Comparison of ENCODE assay signal across 25 cellular contexts in the genomic region with DNA sequence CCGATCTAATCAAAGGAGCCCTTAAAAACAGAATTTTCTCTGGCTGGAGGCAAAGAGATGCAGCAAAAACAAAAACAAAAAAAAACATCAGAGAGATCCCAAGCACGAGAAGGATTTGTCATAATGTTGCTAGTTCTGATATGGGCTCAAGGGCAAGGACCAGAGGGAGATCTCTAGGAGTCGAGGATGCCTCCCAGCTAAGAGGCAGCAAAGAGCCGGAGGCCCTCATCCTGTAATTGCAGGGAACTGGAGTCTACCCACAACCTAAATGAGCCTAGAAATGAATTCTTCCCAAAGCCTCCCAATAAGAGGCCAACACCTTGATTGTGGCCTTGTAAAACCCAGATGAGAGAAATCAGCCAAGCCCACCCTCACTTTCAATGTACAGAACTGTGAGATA.
"Had no signal": no experiment of that assay in that cellular context is flagged by ENCODE, and none has a peak within 500 bp of the region (broad histone marks: within the 10 kb centered on the region; RNA-seq: fewer than 3 reads in every experiment).

No MANE protein-coding gene starts in this region.

- H3K36me3 ChIP-seq: colonic mucosa, esophagus muscularis mucosa, esophagus squamous epithelium, gastrocnemius medialis, gastroesophageal sphincter, heart left ventricle, heart right ventricle had no signal

- H3K27me3 ChIP-seq: colonic mucosa, esophagus muscularis mucosa, esophagus squamous epithelium, foreskin keratinocyte, gastrocnemius medialis, gastroesophageal sphincter, heart left ventricle, heart right ventricle had no signal

- H3K9me3 Mint-ChIP-seq: dendritic cell treated with granulocyte-macrophage colony-stimulating factor and Interleukin-4, amounts not matched to agents 40 ng/mL and 50 ng/mL, for 4 days; effector memory CD8-positive, alpha-beta T cell had no signal

- H3K9me3 ChIP-seq: colonic mucosa, esophagus muscularis mucosa, esophagus squamous epithelium, gastrocnemius medialis, gastroesophageal sphincter, heart left ventricle had no signal

- H3K4me3 Mint-ChIP-seq: dendritic cell treated with granulocyte-macrophage colony-stimulating factor and Interleukin-4, amounts not matched to agents 40 ng/mL and 50 ng/mL, for 4 days; effector memory CD8-positive, alpha-beta T cell; endodermal cell had no signal

- DNase-seq: colonic mucosa; cortex of kidney; dermis blood vessel endothelial cell; dorsolateral prefrontal cortex; effector CD4-positive, alpha-beta T cell; effector CD8-positive, alpha-beta T cell; effector memory CD4-positive, alpha-beta T cell; effector memory CD8-positive, alpha-beta T cell; endodermal cell; erythroblast; esophagus squamous epithelium; foreskin fibroblast; foreskin keratinocyte; foreskin melanocyte; gastrocnemius medialis; glutamatergic neuron; head of caudate nucleus; heart left ventricle; heart right ventricle had no signal

- H3K4me3 ChIP-seq: colonic mucosa, coronary artery, dorsolateral prefrontal cortex, esophagus muscularis mucosa, esophagus squamous epithelium, gastrocnemius medialis, gastroesophageal sphincter, heart left ventricle, heart right ventricle had no signal

- ATAC-seq: effector memory CD8-positive, alpha-beta T cell; esophagus mucosa; foreskin keratinocyte; gastrocnemius medialis; gastroesophageal sphincter; heart left ventricle; heart right ventricle had no signal

- H3K27ac Mint-ChIP-seq: dendritic cell treated with granulocyte-macrophage colony-stimulating factor and Interleukin-4, amounts not matched to agents 40 ng/mL and 50 ng/mL, for 4 days; effector memory CD8-positive, alpha-beta T cell; endodermal cell had no signal

- H3K27ac ChIP-seq: colonic mucosa, coronary artery, dorsolateral prefrontal cortex, epithelial cell of prostate, esophagus squamous epithelium, foreskin keratinocyte, gastrocnemius medialis, heart left ventricle, heart right ventricle had no signal
